1 cellular context compared by ENCODE assay signal in genomic region chrX:135931644-135932487, GRCh38.
TF ChIP-seq lines count a peak whose summit lies in the region.

No MANE protein-coding gene starts in this region.

TF ChIP-seq in SK-N-SH treated with all-trans-retinoic acid at 6 μM for 48 hours, 23 proteins besides CTCF, POLR2A, EP300 and RAD21 (continued from another document):
- TF ChIP-seq TSHZ2 (CRISPR knock-in tag; IDR thresholded peaks at IDR 0.05) (no peak), OSR1 (CRISPR knock-in tag; IDR thresholded peaks at IDR 0.05) (no peak), ZNF8 (CRISPR knock-in tag; IDR thresholded peaks at IDR 0.05) (no peak), BACH2 (CRISPR knock-in tag; IDR thresholded peaks at IDR 0.05; ENCODE audit: borderline replicate concordance) (no peak), POU6F1 (CRISPR knock-in tag; IDR thresholded peaks at IDR 0.05; ENCODE audit: borderline replicate concordance, low read depth) (no peak), TOX (CRISPR knock-in tag; IDR thresholded peaks at IDR 0.05; ENCODE audit: borderline replicate concordance) (no peak), CSDC2 (CRISPR knock-in tag; IDR thresholded peaks at IDR 0.05) (no peak), ZNF565 (CRISPR knock-in tag; conservative IDR thresholded peaks at IDR 0.05; ENCODE audit: low read depth) (no peak), ZC3H10 (CRISPR knock-in tag; IDR thresholded peaks at IDR 0.05) (no peak), GLIS3 (CRISPR knock-in tag; IDR thresholded peaks at IDR 0.05) (no peak), ZFP30 (CRISPR knock-in tag; IDR thresholded peaks at IDR 0.05) (no peak)
TF ChIP-seq in SK-N-SH treated with all-trans-retinoic acid at 6 μM for 48 hours: peak in this region for 0.
